ENCODE assay signal across 26 cellular contexts in genomic region chr9:68768619-68769018, GRCh38.
DNase-seq lines count a peak whose midpoint lies in the region; ATAC-seq, FAIRE-seq and TF ChIP-seq lines count a peak whose summit lies in the region.
"Had no signal": no experiment of that assay in that cellular context is flagged by ENCODE, and none has a peak within 500 bp of the region (broad histone marks: within the 10 kb centered on the region; RNA-seq: fewer than 3 reads in every experiment).

No MANE protein-coding gene starts in this region.

- H3K4me1 ChIP-seq in left ventricle myocardium inferior (peaks cover 35% of the 10 kb centered on the region), K562 (replicated peaks in 1 of 2; ENCODE audit: control insufficient read depth in 2 of 2, insufficient read depth in 2 of 2, low read length in 2 of 2) (no peaks in the 10 kb centered on the region; a peak in 1 of 5 replicates)
- H3K4me1 ChIP-seq: BE2C, BLaER1 had no signal

- H4K20me1 ChIP-seq in K562 (replicated peaks; ENCODE audit: control insufficient read depth, insufficient read depth, low read length), result no peaks in the 10 kb centered on the region
- H4K20me1 ChIP-seq: BLaER1 had no signal

- H3K4me3 Mint-ChIP-seq in memory B cell, result no peak overlapping the region
- H3K4me3 Mint-ChIP-seq: CD14-positive monocyte; CD4-positive, alpha-beta memory T cell; CD4-positive, CD25-positive, alpha-beta regulatory T cell; CD8-positive, alpha-beta memory T cell had no signal

- POLR2A ChIA-PET in K562 (lab: Yijun Ruan, JAX), result interaction anchor here (0.7 to 1.6 kb wide), 3 partner anchors 9 to 11 kb away, joined by 3 to 4 read pairs (median 4); a partner anchor contains a TSS

- no peaks in the 10 kb centered on the region for H3K9me3 Mint-ChIP-seq in memory B cell
- H3K9me3 Mint-ChIP-seq: CD14-positive monocyte; CD4-positive, alpha-beta memory T cell; CD4-positive, CD25-positive, alpha-beta regulatory T cell; CD8-positive, alpha-beta memory T cell had no signal

- H3K27ac ChIP-seq in left ventricle myocardium inferior (replicated peaks), result peak overlapping the region; percentile 44
- H3K27ac ChIP-seq in K562 (ENCODE audit: extremely low read depth, low read depth, low read length), result no peak overlapping the region
- H3K27ac ChIP-seq: BLaER1 had no signal

- H3K27me3 Mint-ChIP-seq in memory B cell, result no peaks in the 10 kb centered on the region

- ATAC-seq in left cardiac atrium, result no peak
- no peak for ATAC-seq in K562
- no peak for ATAC-seq in memory B cell (ENCODE audit: low read depth)
- ATAC-seq in GM18873 (IDR thresholded peaks at IDR 0.05; ENCODE audit: low FRiP score, unreplicated experiment), result no peak
- ATAC-seq: GM12878 had no signal

- H3K36me3 Mint-ChIP-seq in memory B cell, result no peaks in the 10 kb centered on the region
- H3K36me3 Mint-ChIP-seq: CD4-positive, alpha-beta memory T cell; CD4-positive, CD25-positive, alpha-beta regulatory T cell; CD8-positive, alpha-beta memory T cell had no signal

- CTCF ChIA-PET in K562 (lab: Yijun Ruan, JAX; ENCODE audit: low intra/inter-chr PET ratio), result no interaction called here

- in situ Hi-C loops in K562 (cut with MboI), result no loop called here

- H3K36me3 ChIP-seq in left ventricle myocardium inferior (no peaks in the 10 kb centered on the region), K562 (ENCODE audit: control insufficient read depth, insufficient read depth, low read length) (no peaks in the 10 kb centered on the region)
- H3K36me3 ChIP-seq: BE2C, BLaER1 had no signal

- no TSS peak for BruUV-seq in K562 (replicated peaks; lab: Mats Ljungman, UMichigan)

- TF ChIP-seq RAD21 in K562 (CRISPR knock-in tag; conservative IDR thresholded peaks at IDR 0.05 in 1 of 2, IDR thresholded peaks at IDR 0.05 in 1 of 2), result no peak

- H3K9me3 ChIP-seq in left ventricle myocardium inferior (replicated peaks) (no peaks in the 10 kb centered on the region), K562 (replicated peaks; ENCODE audit: control insufficient read depth, insufficient read depth, low read depth, low read length) (no peaks in the 10 kb centered on the region)
- H3K9me3 ChIP-seq: BE2C, BLaER1 had no signal

- intact Hi-C loops in left ventricle myocardium inferior (cut with micrococcal nuclease) (no loop called here), left cardiac atrium (cut with DNase I) (no loop called here), K562 (cut with micrococcal nuclease) (no loop called here)

- no peaks in the 10 kb centered on the region for H3K9me1 ChIP-seq in K562 (ENCODE audit: control insufficient read depth, insufficient read depth, low read length)

- no peak overlapping the region for H3K4me2 ChIP-seq in K562 (ENCODE audit: insufficient read depth, low read length)
- H3K4me2 ChIP-seq: BLaER1 had no signal

- H3K4me1 Mint-ChIP-seq in memory B cell, result peaks cover 6% of the 10 kb centered on the region
- H3K4me1 Mint-ChIP-seq: CD14-positive monocyte; CD4-positive, alpha-beta memory T cell; CD4-positive, CD25-positive, alpha-beta regulatory T cell; CD8-positive, alpha-beta memory T cell had no signal

- no peak overlapping the region for H3K9ac ChIP-seq in K562 (ENCODE audit: insufficient read depth in 1 of 2, low read depth in 2 of 2, low read length in 2 of 2)
- H3K9ac ChIP-seq: BLaER1 had no signal

- H3K27me3 ChIP-seq in left ventricle myocardium inferior (ENCODE audit: low read depth), result no peaks in the 10 kb centered on the region
- no peaks in the 10 kb centered on the region for H3K27me3 ChIP-seq in K562 (ENCODE audit: control insufficient read depth in 2 of 2, insufficient read depth in 2 of 2, low read length in 2 of 2)
- H3K27me3 ChIP-seq: BLaER1 had no signal

- H3K79me2 ChIP-seq in K562 (ENCODE audit: control insufficient read depth, insufficient read depth, low read length), result no peaks in the 10 kb centered on the region; the same call in 2 of the 3 replicates

- no peak for TF ChIP-seq POLR2A in K562 (conservative IDR thresholded peaks at IDR 0.05)

- no peak overlapping the region for H3K4me3 ChIP-seq in left ventricle myocardium inferior
- H3K4me3 ChIP-seq in K562, result no peak overlapping the region
- H3K4me3 ChIP-seq: BLaER1, GM12878 had no signal

- DNase-seq in left ventricle myocardium inferior, result no peak
- DNase-seq in left cardiac atrium, result no peak
- no peak for DNase-seq in K562 (ENCODE audit: extremely low read depth in 1 of 4, low spot score in 3 of 4)
- DNase-seq in memory B cell (ENCODE audit: low spot score in 2 of 2), result no peak
- DNase-seq: 8988T; ACHN; BE2C; C1 segment of cervical spinal cord; CD4-positive, alpha-beta memory T cell; CD4-positive, CD25-positive, alpha-beta regulatory T cell; CD8-positive, alpha-beta memory T cell; COR-L47; DMS 273 treated with DMSO at 0.1 percent for 48 hours; DMS153; DMS53; DMS79; DND-41; EL; GDM1 had no signal

- H3K27ac Mint-ChIP-seq in memory B cell, result peak overlapping the region; percentile 58
- H3K27ac Mint-ChIP-seq: CD14-positive monocyte; CD4-positive, alpha-beta memory T cell; CD4-positive, CD25-positive, alpha-beta regulatory T cell; CD8-positive, alpha-beta memory T cell had no signal

- no peak overlapping the region for H2AFZ ChIP-seq in K562 (ENCODE audit: low read depth, low read length)

- 80% methylated on average over 3 of the region's 3 CpGs for WGBS in K562 (ENCODE audit: insufficient coverage, low coverage, missing lambda C conversion rate)

- TF ChIP-seq CTCF in left ventricle myocardium inferior (IDR thresholded peaks at IDR 0.05; ENCODE audit: borderline replicate concordance) (no peak), K562 (IDR thresholded peaks at IDR 0.05 in 2 of 3, conservative IDR thresholded peaks at IDR 0.05 in 1 of 3; ENCODE audit: insufficient read depth in 2 of 3, low read depth in 1 of 3, low read length in 3 of 3) (no peak)

- peak; percentile 15 for FAIRE-seq in K562 (lab: Jason Lieb, UNC)
- FAIRE-seq: A204.1, GM12878, GM12892, GM19239 had no signal

- TF ChIP-seq EP300 in K562 (IDR thresholded peaks at IDR 0.05; ENCODE audit: low read length), result no peak

TF ChIP-seq in K562, 482 proteins besides CTCF, POLR2A, EP300 and RAD21:
- TF ChIP-seq ERF (CRISPR knock-in tag; IDR thresholded peaks at IDR 0.05) (no peak), SUPT5H (IDR thresholded peaks at IDR 0.05) (no peak), HDGF (IDR thresholded peaks at IDR 0.05) (no peak), NUFIP1 (IDR thresholded peaks at IDR 0.05; ENCODE audit: partially characterized antibody) (no peak), MBD1 (CRISPR knock-in tag; IDR thresholded peaks at IDR 0.05) (no peak), ELF1 (tag; IDR thresholded peaks at IDR 0.05) (no peak), KAT2B (IDR thresholded peaks at IDR 0.05; ENCODE audit: low read depth, low read length) (no peak), COPS2 (conservative IDR thresholded peaks at IDR 0.05) (no peak), CXXC5 (CRISPR knock-in tag; IDR thresholded peaks at IDR 0.05) (no peak)
